13 cellular contexts compared by ENCODE assay signal in the genomic region with DNA sequence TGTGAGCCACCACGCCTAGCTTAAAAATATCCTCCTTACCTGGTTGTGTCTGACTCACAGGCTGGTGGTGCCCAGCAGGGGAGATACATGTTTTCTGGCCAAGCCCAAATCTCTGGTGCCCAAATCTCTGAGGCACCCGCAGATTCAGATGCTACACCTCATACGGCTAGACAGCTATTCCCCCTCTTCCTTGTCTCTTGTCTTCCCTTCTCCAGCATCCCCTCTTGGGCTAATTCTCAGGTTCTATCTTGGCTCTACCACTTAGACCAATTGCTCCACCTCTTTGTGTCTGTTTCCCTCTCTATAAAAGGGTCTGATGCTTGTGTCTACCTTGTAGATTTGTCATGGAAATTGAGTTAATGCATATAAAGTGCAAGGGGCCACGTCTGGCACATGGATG. TPM values are rescaled to one million over a fixed set of nuclear protein-coding genes. Genes with fewer than 3 reads are reported as not detected.
"Had no signal": no experiment of that assay in that cellular context is flagged by ENCODE, and none has a peak within 500 bp of the region (broad histone marks: within the 10 kb centered on the region; RNA-seq: fewer than 3 reads in every experiment).

No MANE protein-coding gene starts in this region.

- H3K4me3 ChIP-seq: breast epithelium, colonic mucosa had no signal

- H3K4me1 ChIP-seq: breast epithelium, colonic mucosa had no signal

- H3K4me3 Mint-ChIP-seq: activated CD8-positive, alpha-beta T cell treated with anti-CD3 and anti-CD28 coated beads, Interleukin-2, amount 10 ng/mL, durations not matched to agents 7 days and 5 days; activated naive CD4-positive, alpha-beta T cell treated with anti-CD3 and anti-CD28 coated beads, Interleukin-2, amount 50 U/mL, for 24 hours; activated T-cell treated with anti-CD3 and anti-CD28 coated beads, Interleukin-2, amount 50 U/mL, for 4 hours; T-helper 1 cell treated with Interleukin-12 subunit alpha and Interleukin-12 subunit beta and Interleukin-4 antibody, amounts not matched to agents 30 μg/mL and 1 μg/mL, for 36 hours; WTC11 had no signal

- H3K27ac ChIP-seq: breast epithelium, colonic mucosa had no signal

- DNase-seq: activated CD4-positive, CD25-positive, alpha-beta regulatory T cell treated with anti-CD3 and anti-CD28 coated beads, Interleukin-2, amount 50 U/mL, for 72 hours; activated gamma-delta T cell treated with Interleukin-2 at 50 U/mL for 16 hours; activated T-cell treated with anti-CD3 and anti-CD28 coated beads, Interleukin-2, amount 50 U/mL, for 4 hours; aorta; NCI-H1436 treated with DMSO at 0.1 percent for 48 hours; NCI-H187 had no signal

- H3K27me3 Mint-ChIP-seq: activated naive CD4-positive, alpha-beta T cell treated with anti-CD3 and anti-CD28 coated beads, Interleukin-2, amount 50 U/mL, for 24 hours had no signal

- H3K36me3 Mint-ChIP-seq: activated naive CD4-positive, alpha-beta T cell treated with anti-CD3 and anti-CD28 coated beads, Interleukin-2, amount 50 U/mL, for 24 hours had no signal

- H3K9me3 ChIP-seq: colonic mucosa had no signal

- H3K36me3 ChIP-seq: breast epithelium, colonic mucosa had no signal

- H3K27me3 ChIP-seq: breast epithelium, colonic mucosa had no signal

- H3K4me1 Mint-ChIP-seq: activated naive CD4-positive, alpha-beta T cell treated with anti-CD3 and anti-CD28 coated beads, Interleukin-2, amount 50 U/mL, for 24 hours; WTC11 had no signal

- H3K27ac Mint-ChIP-seq: activated CD8-positive, alpha-beta T cell treated with anti-CD3 and anti-CD28 coated beads, Interleukin-2, amount 10 ng/mL, durations not matched to agents 7 days and 5 days; activated naive CD4-positive, alpha-beta T cell treated with anti-CD3 and anti-CD28 coated beads, Interleukin-2, amount 50 U/mL, for 24 hours; activated T-helper 2 cell treated with anti-CD3 and anti-CD28 coated beads, Interferon-gamma antibody, Interleukin-2, Interleukin-4, amounts not matched to agents 10 μg/mL and 5 μg/mL and 100 μg/mL, durations not matched to agents 14 hours and 24 hours and 36 hours; T-helper 1 cell treated with Interleukin-12 subunit alpha and Interleukin-12 subunit beta and Interleukin-4 antibody, amounts not matched to agents 30 μg/mL and 1 μg/mL, for 36 hours; WTC11 had no signal

- H3K9me3 Mint-ChIP-seq: activated naive CD4-positive, alpha-beta T cell treated with anti-CD3 and anti-CD28 coated beads, Interleukin-2, amount 50 U/mL, for 24 hours had no signal

RNA-seq across cellular contexts. Expression of a gene that starts 13.4 kb away (rescaled TPM):
- total RNA-seq: activated T-helper 2 cell treated with anti-CD3 and anti-CD28 coated beads, Interferon-gamma antibody, Interleukin-2, Interleukin-4, amounts not matched to agents 10 μg/mL and 5 μg/mL and 100 μg/mL, durations not matched to agents 14 hours and 24 hours and 36 hours had no signal

RNA-seq across cellular contexts. Expression of a gene that starts 39.9 kb away (rescaled TPM):
- total RNA-seq: activated CD8-positive, alpha-beta T cell treated with anti-CD3 and anti-CD28 coated beads, Interleukin-2, amount 10 ng/mL, durations not matched to agents 7 days and 5 days; activated T-cell treated with anti-CD3 and anti-CD28 coated beads, Interleukin-2, amount 50 U/mL, for 4 hours; activated T-helper 2 cell treated with anti-CD3 and anti-CD28 coated beads, Interferon-gamma antibody, Interleukin-2, Interleukin-4, amounts not matched to agents 10 μg/mL and 5 μg/mL and 100 μg/mL, durations not matched to agents 14 hours and 24 hours and 36 hours had no signal
